1 cellular context compared by ENCODE assay signal in genomic region chr9:122930933-122931850, GRCh38.
TF ChIP-seq lines count a peak whose summit lies in the region.

Gene ZBTB26 (minus strand): TSS chr9:122931512. CDS start chr9:122919934, 11,578 bp downstream.

TF ChIP-seq in HepG2, 621 proteins besides CTCF, POLR2A, EP300 and RAD21 (continued from another document and continues in another):
- TF ChIP-seq MLX (CRISPR knock-in tag; IDR thresholded peaks at IDR 0.05) = no peak
- TF ChIP-seq FOSL1 (CRISPR knock-in tag; IDR thresholded peaks at IDR 0.05; ENCODE audit: borderline replicate concordance) = peak; percentile 34; the same call in 1 of the 2 replicates
- TF ChIP-seq GZF1 (CRISPR knock-in tag; IDR thresholded peaks at IDR 0.05) = no peak
- peak; percentile 82 for TF ChIP-seq SP2 (CRISPR knock-in tag; IDR thresholded peaks at IDR 0.05)
- no peak for TF ChIP-seq ZC3H4 (CRISPR knock-in tag; IDR thresholded peaks at IDR 0.05; ENCODE audit: borderline replicate concordance)
- peak; percentile 44; the same call in 1 of the 2 replicates for TF ChIP-seq TFDP1 (CRISPR knock-in tag; IDR thresholded peaks at IDR 0.05; ENCODE audit: borderline replicate concordance)
- no peak for TF ChIP-seq TEF (CRISPR knock-in tag; IDR thresholded peaks at IDR 0.05)
- TF ChIP-seq ZNF749 (CRISPR knock-in tag; IDR thresholded peaks at IDR 0.05; ENCODE audit: borderline replicate concordance) = peak; percentile 62; the same call in 1 of the 2 replicates
- peak; percentile 92 for TF ChIP-seq KDM5A (IDR thresholded peaks at IDR 0.05; ENCODE audit: borderline replicate concordance, low read length)
- TF ChIP-seq ATAD3A (CRISPR knock-in tag; IDR thresholded peaks at IDR 0.05) = no peak
- TF ChIP-seq ZNF607 (CRISPR knock-in tag; IDR thresholded peaks at IDR 0.05; ENCODE audit: borderline replicate concordance) = peak; percentile 89; the same call in 1 of the 2 replicates
- no peak for TF ChIP-seq ZNF251 (CRISPR knock-in tag; IDR thresholded peaks at IDR 0.05)
- no peak for TF ChIP-seq ATF5 (CRISPR knock-in tag; IDR thresholded peaks at IDR 0.05; ENCODE audit: low read depth)
- TF ChIP-seq PBX3 (CRISPR knock-in tag; IDR thresholded peaks at IDR 0.05; ENCODE audit: borderline replicate concordance) = 0 out of 2 replicates have a peak, but pooled peaks have one; percentile 44
- TF ChIP-seq ZNF687 (CRISPR knock-in tag; IDR thresholded peaks at IDR 0.05) = peak; percentile 86
- TF ChIP-seq SRSF4 (IDR thresholded peaks at IDR 0.05; ENCODE audit: low read depth, low read length, poor library complexity, severe bottlenecking) = no peak
- no peak for TF ChIP-seq ZNF34 (CRISPR knock-in tag; IDR thresholded peaks at IDR 0.05; ENCODE audit: borderline replicate concordance)
- TF ChIP-seq ZNF230 (CRISPR knock-in tag; IDR thresholded peaks at IDR 0.05) = peak; percentile 51; the same call in 1 of the 2 replicates
- 0 out of 2 replicates have a peak, but pooled peaks have one; percentile 57 for TF ChIP-seq MYNN (CRISPR knock-in tag; IDR thresholded peaks at IDR 0.05; ENCODE audit: low read depth)
- peak; percentile 62; the same call in 1 of the 2 replicates for TF ChIP-seq THAP7 (CRISPR knock-in tag; IDR thresholded peaks at IDR 0.05)
- TF ChIP-seq THRA (CRISPR knock-in tag; IDR thresholded peaks at IDR 0.05; ENCODE audit: borderline replicate concordance) = no peak; the same call in 1 of the 2 replicates
- TF ChIP-seq LRRFIP1 (CRISPR knock-in tag; conservative IDR thresholded peaks at IDR 0.05) = no peak
- TF ChIP-seq ZNF670 (CRISPR knock-in tag; IDR thresholded peaks at IDR 0.05; ENCODE audit: borderline replicate concordance) = peak; percentile 48; the same call in 1 of the 2 replicates
- TF ChIP-seq MBD4 (IDR thresholded peaks at IDR 0.05; ENCODE audit: borderline replicate concordance, low read length) = no peak
- TF ChIP-seq ZNF501 (CRISPR knock-in tag; IDR thresholded peaks at IDR 0.05) = peak; percentile 99
- TF ChIP-seq ZNF574 (CRISPR knock-in tag; IDR thresholded peaks at IDR 0.05) = peak; percentile 88
- TF ChIP-seq CCDC6 (CRISPR knock-in tag; IDR thresholded peaks at IDR 0.05) = peak; percentile 38; the same call in 1 of the 2 replicates
- 0 out of 2 replicates have a peak, but pooled peaks have one; percentile 70 for TF ChIP-seq ZNF563 (CRISPR knock-in tag; IDR thresholded peaks at IDR 0.05)
- no peak for TF ChIP-seq CENPT (CRISPR knock-in tag; IDR thresholded peaks at IDR 0.05; ENCODE audit: low read depth)
- TF ChIP-seq TRIM22 (IDR thresholded peaks at IDR 0.05) = no peak
- TF ChIP-seq SP4 (CRISPR knock-in tag; IDR thresholded peaks at IDR 0.05) = peak; percentile 74
- TF ChIP-seq SP140L (CRISPR knock-in tag; IDR thresholded peaks at IDR 0.05; ENCODE audit: borderline replicate concordance) = no peak
- TF ChIP-seq PRDM15 (CRISPR knock-in tag; IDR thresholded peaks at IDR 0.05) = no peak
- no peak for TF ChIP-seq MAFF (IDR thresholded peaks at IDR 0.05; ENCODE audit: low read depth, low read length)
